8 cellular contexts compared by ENCODE assay signal in the genomic region with DNA sequence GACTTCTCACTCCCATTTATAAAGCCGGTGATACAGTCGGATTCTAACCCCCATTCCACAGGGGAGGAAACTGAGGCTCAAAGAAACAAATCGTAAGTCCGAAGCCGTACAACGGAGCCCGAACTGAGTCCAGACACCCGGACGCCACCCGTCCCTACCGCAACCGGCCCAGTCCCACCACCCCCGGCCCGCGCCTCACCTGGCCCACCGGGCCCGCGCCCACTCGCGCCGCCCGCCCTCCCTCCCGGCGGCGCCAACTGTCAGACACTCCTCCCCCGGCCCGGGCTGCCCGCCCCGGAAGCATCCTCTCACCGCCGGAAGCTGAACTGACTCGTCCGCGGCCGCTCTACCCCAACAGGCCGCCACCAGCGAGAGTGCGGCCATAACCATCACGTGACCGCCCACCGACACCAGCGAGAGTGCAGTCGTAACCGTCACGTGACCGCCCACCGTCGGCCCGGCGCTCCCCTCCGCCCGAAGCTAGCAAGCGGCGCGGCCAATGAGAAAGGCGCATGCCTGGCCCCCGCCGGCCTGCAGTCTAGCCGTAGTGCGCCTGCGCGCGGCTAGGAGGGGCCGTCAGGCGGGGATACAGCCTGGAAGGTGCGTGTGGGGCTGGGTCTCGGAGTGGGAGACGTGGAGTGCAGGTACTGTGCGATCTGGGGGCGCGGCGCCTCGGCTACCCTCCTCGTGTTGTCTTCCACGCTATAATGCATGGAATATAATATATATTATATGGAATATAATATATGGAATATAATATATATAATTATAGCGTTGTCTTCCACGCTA. TPM values are rescaled to one million over a fixed set of nuclear protein-coding genes. Genes with fewer than 3 reads are reported as not detected.
DNase-seq lines count a peak whose midpoint lies in the region; ATAC-seq, FAIRE-seq and TF ChIP-seq lines count a peak whose summit lies in the region.

A gene with protein sequence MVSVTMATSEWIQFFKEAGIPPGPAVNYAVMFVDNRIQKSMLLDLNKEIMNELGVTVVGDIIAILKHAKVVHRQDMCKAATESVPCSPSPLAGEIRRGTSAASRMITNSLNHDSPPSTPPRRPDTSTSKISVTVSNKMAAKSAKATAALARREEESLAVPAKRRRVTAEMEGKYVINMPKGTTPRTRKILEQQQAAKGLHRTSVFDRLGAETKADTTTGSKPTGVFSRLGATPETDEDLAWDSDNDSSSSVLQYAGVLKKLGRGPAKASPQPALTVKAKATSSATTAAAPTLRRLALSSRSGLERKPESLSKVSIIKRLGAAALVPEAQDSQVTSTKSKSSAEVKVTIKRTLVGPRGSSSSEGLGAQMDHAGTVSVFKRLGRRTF (minus strand): TSS at position 273 of the 789 bp plus-strand sequence. CDS start 6,540 bp downstream, outside the sequence.
A gene with protein sequence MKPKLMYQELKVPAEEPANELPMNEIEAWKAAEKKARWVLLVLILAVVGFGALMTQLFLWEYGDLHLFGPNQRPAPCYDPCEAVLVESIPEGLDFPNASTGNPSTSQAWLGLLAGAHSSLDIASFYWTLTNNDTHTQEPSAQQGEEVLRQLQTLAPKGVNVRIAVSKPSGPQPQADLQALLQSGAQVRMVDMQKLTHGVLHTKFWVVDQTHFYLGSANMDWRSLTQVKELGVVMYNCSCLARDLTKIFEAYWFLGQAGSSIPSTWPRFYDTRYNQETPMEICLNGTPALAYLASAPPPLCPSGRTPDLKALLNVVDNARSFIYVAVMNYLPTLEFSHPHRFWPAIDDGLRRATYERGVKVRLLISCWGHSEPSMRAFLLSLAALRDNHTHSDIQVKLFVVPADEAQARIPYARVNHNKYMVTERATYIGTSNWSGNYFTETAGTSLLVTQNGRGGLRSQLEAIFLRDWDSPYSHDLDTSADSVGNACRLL (plus strand): TSS at position 571 of the 789 bp plus-strand sequence. CDS start 17,789 bp downstream, outside the sequence.

- intact Hi-C loops in esophagus muscularis mucosa (cut with DNase I), result no loop called here

- peak; percentile 87 for TF ChIP-seq POLR2A in esophagus muscularis mucosa (IDR thresholded peaks at IDR 0.05; ENCODE audit: low read depth)

- no peak for TF ChIP-seq EP300 in esophagus muscularis mucosa (IDR thresholded peaks at IDR 0.05)

- H3K27me3 ChIP-seq in esophagus muscularis mucosa, result no peaks in the 10 kb centered on the region

- H3K4me1 Mint-ChIP-seq in activated T-cell treated with anti-CD3 and anti-CD28 coated beads, Interleukin-2, amount 50 U/mL, for 72 hours (ENCODE audit: low read depth), result peaks cover 40% of the 10 kb centered on the region

- ATAC-seq in GM21786 (IDR thresholded peaks at IDR 0.05; ENCODE audit: unreplicated experiment), result peak; percentile 91
- peak; percentile 96 to 98 for ATAC-seq in activated T-cell treated with anti-CD3 and anti-CD28 coated beads, Interleukin-2, amount 50 U/mL, for 72 hours (replicated peaks in 1 of 2)

- H3K9me3 ChIP-seq in KOPT-K1 (ENCODE audit: insufficient read depth, low read length, poor library complexity, severe bottlenecking) (no peaks in the 10 kb centered on the region), esophagus muscularis mucosa (no peaks in the 10 kb centered on the region)

- H3K27ac Mint-ChIP-seq in activated T-cell treated with anti-CD3 and anti-CD28 coated beads, Interleukin-2, amount 50 U/mL, for 72 hours, result peak within 1 kb of the TSS; percentile 88

- peak within 1 kb of the TSS; percentile 89 to 94 for H3K4me3 Mint-ChIP-seq in activated T-cell treated with anti-CD3 and anti-CD28 coated beads, Interleukin-2, amount 50 U/mL, for 72 hours

- peaks cover 0 to 4% of the 10 kb centered on the region in 2 donors for H3K36me3 Mint-ChIP-seq in activated T-cell treated with anti-CD3 and anti-CD28 coated beads, Interleukin-2, amount 50 U/mL, for 72 hours (ENCODE audit: insufficient read depth in 2 of 2)

- no peak for TF ChIP-seq CTCF in esophagus muscularis mucosa (IDR thresholded peaks at IDR 0.05)

- H3K4me3 ChIP-seq in esophagus muscularis mucosa, result peak within 1 kb of the TSS; percentile 63 to 90 (median 70)

- peaks cover 9 to 48% (median 36%) of the 10 kb centered on the region in 4 donors for H3K4me1 ChIP-seq in esophagus muscularis mucosa

- no peaks in the 10 kb centered on the region for H3K9me3 Mint-ChIP-seq in activated T-cell treated with anti-CD3 and anti-CD28 coated beads, Interleukin-2, amount 50 U/mL, for 72 hours

- H3K27ac ChIP-seq in KOPT-K1 (ENCODE audit: low read depth, low read length, poor library complexity, severe bottlenecking) (peak within 1 kb of the TSS; percentile 74), esophagus muscularis mucosa (replicated peaks in 1 of 4) (peak within 1 kb of the TSS; percentile 71 to 86 (median 79))

- under 1% methylated on average over 30 of the region's 77 CpGs for WGBS in esophagus muscularis mucosa

- FAIRE-seq in RCC 7860 (lab: Jason Lieb, UNC), result peak; percentile 41

- DNase-seq in DMS79 (lab: John Stamatoyannopoulos, UW) (peak; percentile 98), RCC 7860 (ENCODE audit: low spot score) (peak; percentile 93), esophagus muscularis mucosa (ENCODE audit: extremely low spot score) (peak; percentile 100), myocyte (ENCODE audit: low read depth) (peak; percentile 99)
- DNase-seq in activated T-cell treated with anti-CD3 and anti-CD28 coated beads, Interleukin-2, amount 50 U/mL, for 72 hours, result peak; percentile 99 to 100
- DNase-seq in stimulated activated CD8-positive, alpha-beta memory T cell treated with anti-CD3 and anti-CD28 coated beads, Interleukin-7, amount 100 ng/mL, for 48 hours (ENCODE audit: extremely low read depth in 1 of 2, low read depth in 1 of 2), result peak; percentile 99

- no peaks in the 10 kb centered on the region for H3K27me3 Mint-ChIP-seq in activated T-cell treated with anti-CD3 and anti-CD28 coated beads, Interleukin-2, amount 50 U/mL, for 72 hours (ENCODE audit: low read depth)

- peaks cover 6% of the 10 kb centered on the region; the same call in 1 of the 2 replicates for H3K36me3 ChIP-seq in KOPT-K1 (ENCODE audit: insufficient read depth, low read length)
- no peaks in the 10 kb centered on the region for H3K36me3 ChIP-seq in esophagus muscularis mucosa

RNA-seq across cellular contexts. Expression of the first gene that starts in this region (rescaled TPM):
- 10 to 100 TPM; 20.7 to 24.8 TPM for total RNA-seq in activated T-cell treated with anti-CD3 and anti-CD28 coated beads, Interleukin-2, amount 50 U/mL, for 72 hours
- total RNA-seq in esophagus muscularis mucosa (10 to 100 TPM; 17.9 to 42.6 (median 26.8) TPM), myocyte (60.5 and 67.8 TPM in 2 replicates)
- 39.8 TPM for polyA plus RNA-seq in myocyte (2012)

RNA-seq across cellular contexts. Expression of the second gene that starts in this region (rescaled TPM):
- total RNA-seq in activated T-cell treated with anti-CD3 and anti-CD28 coated beads, Interleukin-2, amount 50 U/mL, for 72 hours, result 100 to 1,000 TPM in 1 of 2 donors, 10 to 100 TPM in 1; 99.8 to 102 TPM
- total RNA-seq in esophagus muscularis mucosa, result 100 to 1,000 TPM; 206 to 280 (median 223) TPM
- 740 and 993 TPM in 2 replicates for total RNA-seq in myocyte
- 538 TPM for polyA plus RNA-seq in myocyte (2012)

Comparison
In these comparisons a context has a peak if more than half of its experiments do, and no peak if none do; other contexts are left out.
1. Peak in every context shown above with its lines: DNase-seq, ATAC-seq, H3K4me3 ChIP-seq and H3K27ac ChIP-seq.